ENCODE assay signal across 8 cellular contexts in the genomic region with DNA sequence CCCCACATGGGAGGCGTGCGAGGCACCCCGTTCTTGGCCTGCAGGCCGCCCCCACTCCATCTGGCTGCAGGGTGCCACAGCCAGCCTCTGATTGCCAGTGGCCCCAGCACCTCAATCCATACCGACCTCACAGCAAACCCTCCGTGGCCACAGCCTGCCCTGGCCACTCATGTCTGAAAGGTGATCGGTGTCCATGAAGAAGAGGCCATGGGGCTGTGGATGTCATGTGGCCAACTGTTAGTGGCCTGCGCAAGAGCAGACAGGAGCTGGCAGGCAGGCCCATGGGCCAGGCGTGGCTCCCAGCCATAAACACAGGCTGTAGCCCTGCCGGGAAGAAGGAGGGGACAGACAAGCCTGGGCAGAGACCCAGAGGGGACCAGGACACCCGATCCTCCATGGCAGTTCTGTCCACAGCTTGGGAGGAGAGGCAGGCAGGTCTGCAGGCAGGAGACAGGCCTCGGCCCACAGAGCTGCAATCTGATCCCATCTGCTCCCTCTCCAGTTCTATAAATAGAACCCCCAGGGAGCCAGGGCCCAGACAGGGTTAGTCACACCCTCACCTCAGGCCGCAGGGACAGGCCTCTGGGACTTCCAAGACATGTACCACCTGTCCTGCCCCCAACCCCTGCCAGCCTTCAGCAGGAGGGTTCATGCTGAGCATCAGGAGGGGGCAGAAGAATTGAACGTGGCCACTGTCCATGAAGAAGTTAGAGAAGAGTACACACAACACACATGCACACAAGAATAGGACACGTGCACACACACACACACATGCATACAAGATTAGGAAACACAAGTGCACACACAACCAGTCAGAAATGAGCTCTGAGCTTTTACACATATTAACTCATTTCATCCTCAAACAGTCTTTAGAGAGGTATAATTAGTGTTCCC. TPM values are rescaled to one million over a fixed set of nuclear protein-coding genes. Genes with fewer than 3 reads are reported as not detected.
DNase-seq lines count a peak whose midpoint lies in the region; ATAC-seq and TF ChIP-seq lines count a peak whose summit lies in the region.

No MANE protein-coding gene starts in this region.

- POLR2A ChIA-PET in naive thymus-derived CD4-positive, alpha-beta T cell (lab: Charles Lee) = no interaction called here

- H3K4me3 ChIP-seq in coronary artery = no peak overlapping the region
- H3K4me3 ChIP-seq in naive thymus-derived CD4-positive, alpha-beta T cell (ENCODE audit: low read length) = no peak overlapping the region

- no peak for ATAC-seq in naive thymus-derived CD4-positive, alpha-beta T cell
- no peak for ATAC-seq in HG03159 (IDR thresholded peaks at IDR 0.05; ENCODE audit: unreplicated experiment)

- H3K4me1 Mint-ChIP-seq in naive thymus-derived CD4-positive, alpha-beta T cell = peaks cover 0 to 1% (median 0%) of the 10 kb centered on the region in 7 donors

- no peaks in the 10 kb centered on the region for H3K36me3 ChIP-seq in naive thymus-derived CD4-positive, alpha-beta T cell (ENCODE audit: control insufficient read depth in 2 of 3, insufficient read depth in 3 of 3, low read length in 3 of 3)

- intact Hi-C loops in naive thymus-derived CD4-positive, alpha-beta T cell (cut with micrococcal nuclease) = no loop called here

- H3K4me3 Mint-ChIP-seq in naive thymus-derived CD4-positive, alpha-beta T cell = no peak overlapping the region

- H3K9me3 Mint-ChIP-seq in naive thymus-derived CD4-positive, alpha-beta T cell = no peaks in the 10 kb centered on the region

- no peaks in the 10 kb centered on the region for H3K27me3 ChIP-seq in naive thymus-derived CD4-positive, alpha-beta T cell (ENCODE audit: control insufficient read depth in 2 of 2, insufficient read depth in 2 of 2, low read length in 2 of 2)

- no peak for TF ChIP-seq CTCF in coronary artery (IDR thresholded peaks at IDR 0.05)

- DNase-seq in DMS53 (lab: John Stamatoyannopoulos, UW) = peak; percentile 92
- peak; percentile 91 for DNase-seq in NCI-H2171 (lab: John Stamatoyannopoulos, UW)
- DNase-seq in coronary artery (ENCODE audit: low spot score) = peak; percentile 78
- DNase-seq in midbrain (lab: John Stamatoyannopoulos, UW) = peak; percentile 42
- DNase-seq in activated gamma-delta T cell (lab: John Stamatoyannopoulos, UW) = no peak
- DNase-seq in naive thymus-derived CD4-positive, alpha-beta T cell = no peak
- no peak for DNase-seq in activated CD8-positive, alpha-beta memory T cell treated with anti-CD3 and anti-CD28 coated beads for 24 hours

- no peaks in the 10 kb centered on the region for H3K9me3 ChIP-seq in naive thymus-derived CD4-positive, alpha-beta T cell (ENCODE audit: control insufficient read depth in 2 of 3, low read length in 3 of 3)

- H3K27me3 Mint-ChIP-seq in naive thymus-derived CD4-positive, alpha-beta T cell = peaks cover 0 to 6% (median 0%) of the 10 kb centered on the region in 5 donors

- H3K36me3 Mint-ChIP-seq in naive thymus-derived CD4-positive, alpha-beta T cell = no peaks in the 10 kb centered on the region

- no peaks in the 10 kb centered on the region for H3K4me1 ChIP-seq in naive thymus-derived CD4-positive, alpha-beta T cell (ENCODE audit: control insufficient read depth in 2 of 2, insufficient read depth in 2 of 2, low read length in 2 of 2)

- H3K27ac Mint-ChIP-seq in naive thymus-derived CD4-positive, alpha-beta T cell = no peak overlapping the region

- H3K27ac ChIP-seq in coronary artery = peak overlapping the region; percentile 74 to 82
- H3K27ac ChIP-seq in naive thymus-derived CD4-positive, alpha-beta T cell (ENCODE audit: low read depth, low read length) = no peak overlapping the region

- CTCF ChIA-PET in naive thymus-derived CD4-positive, alpha-beta T cell (lab: Charles Lee) = no interaction called here

RNA-seq across cellular contexts. Expression of gene STEAP3, which starts 16.9 kb away (rescaled TPM):
- 1 to 10 TPM in 1 of 5 experiments, under 1 TPM in 4; 0.10 to 1.9 (median 0.16) TPM for total RNA-seq in naive thymus-derived CD4-positive, alpha-beta T cell
- not detected for polyA plus RNA-seq in naive thymus-derived CD4-positive, alpha-beta T cell

Comparison
In these comparisons a context has a peak if more than half of its experiments do, and no peak if none do; other contexts are left out.
1. DNase-seq: peak in DMS53 (single experiment), NCI-H2171 (single experiment), coronary artery (single experiment) and midbrain (single experiment); none in activated gamma-delta T cell (single experiment), naive thymus-derived CD4-positive, alpha-beta T cell (0 of 9) and activated CD8-positive, alpha-beta memory T cell treated with anti-CD3 and anti-CD28 coated beads for 24 hours (single experiment).